In genomic region chr6:44311767-44312166, GRCh38 we compare ENCODE assay signal across 2 cellular contexts.
TF ChIP-seq lines count a peak whose summit lies in the region.

No MANE protein-coding gene starts in this region.

TF ChIP-seq in A549, 52 proteins besides CTCF, POLR2A, EP300 and RAD21 (continued from another document):
- TF ChIP-seq USF2 (IDR thresholded peaks at IDR 0.05) (no peak), MAFK (IDR thresholded peaks at IDR 0.05; ENCODE audit: partially characterized antibody) (no peak), RNF2 (IDR thresholded peaks at IDR 0.05; ENCODE audit: borderline replicate concordance, low read depth) (no peak), BHLHE40 (IDR thresholded peaks at IDR 0.05; ENCODE audit: low read depth, low read length) (no peak), EHMT2 (IDR thresholded peaks at IDR 0.05; ENCODE audit: low read depth) (no peak), CBX8 (IDR thresholded peaks at IDR 0.05) (no peak), HOXA7 (CRISPR knock-in tag; IDR thresholded peaks at IDR 0.05) (no peak), KDM1A (IDR thresholded peaks at IDR 0.05; ENCODE audit: low read depth) (no peak), HOXB13 (CRISPR knock-in tag; IDR thresholded peaks at IDR 0.05; ENCODE audit: low read depth) (no peak), FOSL2 (IDR thresholded peaks at IDR 0.05) (no peak), FOSL2 (CRISPR knock-in tag; IDR thresholded peaks at IDR 0.05) (no peak), ESRRA (IDR thresholded peaks at IDR 0.05; ENCODE audit: borderline replicate concordance, low read length) (no peak), E2F6 (IDR thresholded peaks at IDR 0.05; ENCODE audit: borderline replicate concordance, low read depth) (no peak), RCOR1 (IDR thresholded peaks at IDR 0.05; ENCODE audit: low read depth, low read length) (no peak), FOXS1 (CRISPR knock-in tag; IDR thresholded peaks at IDR 0.05) (no peak), NR3C1 (IDR thresholded peaks at IDR 0.05) (no peak), CEBPB (IDR thresholded peaks at IDR 0.05) (no peak)

TF ChIP-seq in GM23338, 12 proteins besides CTCF, POLR2A, EP300 and RAD21:
- no peak for TF ChIP-seq REST (IDR thresholded peaks at IDR 0.05; ENCODE audit: unreplicated experiment)
- no peak for TF ChIP-seq ETS1 (IDR thresholded peaks at IDR 0.05)
TF ChIP-seq in GM23338: peak in this region for 0.
